In the genomic region with DNA sequence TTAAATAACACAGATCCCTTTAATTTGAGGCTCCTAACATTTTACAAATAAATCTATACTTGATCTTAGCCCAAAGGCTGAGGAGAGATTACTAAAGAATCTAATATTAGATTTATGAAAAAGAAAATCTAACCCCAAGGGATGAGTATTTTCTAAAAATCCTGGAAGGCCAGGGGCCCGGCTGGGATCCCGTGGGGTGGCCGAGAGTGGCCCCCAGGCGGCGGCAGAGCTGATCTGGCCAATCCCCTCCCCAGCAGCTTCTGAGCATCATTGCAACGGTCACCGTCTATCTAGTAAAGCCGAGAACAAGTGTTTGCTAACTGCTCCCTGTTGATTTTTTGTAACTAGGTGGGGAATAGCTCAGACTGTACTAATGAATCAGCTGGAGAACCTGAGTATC, we compare ENCODE assay signal across 20 cellular contexts. TPM values are rescaled to one million over a fixed set of nuclear protein-coding genes. Genes with fewer than 3 reads are reported as not detected.
"Had no signal": no experiment of that assay in that cellular context is flagged by ENCODE, and none has a peak within 500 bp of the region (broad histone marks: within the 10 kb centered on the region; RNA-seq: fewer than 3 reads in every experiment).

No MANE protein-coding gene starts in this region.

- H3K9me3 ChIP-seq: colonic mucosa, esophagus squamous epithelium, mucosa of descending colon, neutrophil, pancreas, spleen, thoracic aorta, vagina had no signal

- H3K27ac ChIP-seq: colonic mucosa, esophagus squamous epithelium, neutrophil, pancreas, skin epidermis, spleen, vagina had no signal

- H3K36me3 ChIP-seq: colonic mucosa, esophagus squamous epithelium, neutrophil, pancreas, spleen, thoracic aorta, vagina had no signal

- H3K4me1 ChIP-seq: colonic mucosa, pancreas had no signal

- DNase-seq: colonic mucosa; effector memory CD8-positive, alpha-beta T cell; erythroblast; esophagus squamous epithelium; foreskin melanocyte; mesenchymal stem cell; mucosa of descending colon; naive B cell; spleen; stimulated activated CD4-positive, alpha-beta T cell treated with anti-CD3 and anti-CD28 coated beads, Interleukin-15, amount 100 ng/mL, for 24 hours; stimulated activated CD4-positive, alpha-beta T cell treated with anti-CD3 and anti-CD28 coated beads, Interleukin-2, amount 100 ng/mL, for 48 hours; stimulated activated naive B cell treated with anti-CD40 and anti-IgM and Interleukin-4, amounts not matched to agents 10 μg/mL and 1 μg/mL and 100 μg/mL, for 72 hours; trophoblast cell had no signal

- H3K27me3 ChIP-seq: colonic mucosa, pancreas, spleen, vagina had no signal

- ATAC-seq: effector memory CD8-positive, alpha-beta T cell; mucosa of descending colon; natural killer cell treated with Interleukin-12 subunit alpha and Interleukin-12 subunit beta and Interleukin-15 and Interleukin-18, amount 100 ng/mL, for 72 hours; pancreas; sciatic nerve; stimulated activated naive B cell treated with anti-CD40 and anti-IgM and Interleukin-4, amounts not matched to agents 10 μg/mL and 1 μg/mL and 100 μg/mL, for 72 hours had no signal

- H3K4me3 ChIP-seq: colonic mucosa, esophagus squamous epithelium, mucosa of descending colon, pancreas, skin epidermis, spleen, thoracic aorta, vagina had no signal

RNA-seq across cellular contexts. Expression of a gene that starts 51.9 kb away (rescaled TPM):
- total RNA-seq: natural killer cell treated with Interleukin-12 subunit alpha and Interleukin-12 subunit beta and Interleukin-15 and Interleukin-18, amount 100 ng/mL, for 72 hours had no signal
